Comparison of ENCODE assay signal across 1 cellular context in genomic region chr6:46821348-46821992, GRCh38.
TF ChIP-seq lines count a peak whose summit lies in the region.

No MANE protein-coding gene starts in this region.

TF ChIP-seq in SK-N-SH treated with all-trans-retinoic acid at 6 μM for 48 hours, 23 proteins besides CTCF, POLR2A, EP300 and RAD21 (continued from another document):
- TF ChIP-seq CSRNP3 (CRISPR knock-in tag; IDR thresholded peaks at IDR 0.05) = no peak
